In genomic region chr15:48190932-48191573, GRCh38 we compare ENCODE assay signal across 8 cellular contexts. TPM values are rescaled to one million over a fixed set of nuclear protein-coding genes. Genes with fewer than 3 reads are reported as not detected.
DNase-seq lines count a peak whose midpoint lies in the region; ATAC-seq and TF ChIP-seq lines count a peak whose summit lies in the region.

No MANE protein-coding gene starts in this region.

- H3K9me3 ChIP-seq in left ventricle myocardium inferior (replicated peaks) = no peaks in the 10 kb centered on the region
- H3K9me3 ChIP-seq in gastrocnemius medialis = no peaks in the 10 kb centered on the region

- no peaks in the 10 kb centered on the region for H3K36me3 ChIP-seq in left ventricle myocardium inferior
- no peaks in the 10 kb centered on the region for H3K36me3 ChIP-seq in gastrocnemius medialis

- H3K27ac ChIP-seq in left ventricle myocardium inferior (replicated peaks) = no peak overlapping the region
- H3K27ac ChIP-seq in gastrocnemius medialis = no peak overlapping the region

- H3K4me1 Mint-ChIP-seq in activated naive CD8-positive, alpha-beta T cell treated with anti-CD3 and anti-CD28 coated beads for 36 hours = peaks cover 4% of the 10 kb centered on the region

- H3K4me3 Mint-ChIP-seq in activated naive CD8-positive, alpha-beta T cell treated with anti-CD3 and anti-CD28 coated beads for 36 hours = no peak overlapping the region

- TF ChIP-seq CTCF in GM13977 (IDR thresholded peaks at IDR 0.05; ENCODE audit: extremely low read depth, insufficient read depth, missing control alignments) (no peak), left ventricle myocardium inferior (IDR thresholded peaks at IDR 0.05; ENCODE audit: borderline replicate concordance) (no peak), gastrocnemius medialis (IDR thresholded peaks at IDR 0.05 in 4 of 5, conservative IDR thresholded peaks at IDR 0.05 in 1 of 5) (no peak)

- H3K9me3 Mint-ChIP-seq in activated naive CD8-positive, alpha-beta T cell treated with anti-CD3 and anti-CD28 coated beads for 36 hours = peaks cover 3% of the 10 kb centered on the region

- H3K27ac Mint-ChIP-seq in activated naive CD8-positive, alpha-beta T cell treated with anti-CD3 and anti-CD28 coated beads for 36 hours = no peak overlapping the region

- H3K27me3 ChIP-seq in left ventricle myocardium inferior (ENCODE audit: low read depth) (peaks cover 51% of the 10 kb centered on the region), gastrocnemius medialis (peaks cover 3 to 11% (median 4%) of the 10 kb centered on the region in 3 donors)

- H3K4me3 ChIP-seq in left ventricle myocardium inferior (peak overlapping the region; percentile 14), gastrocnemius medialis (no peak overlapping the region)

- no peak for ATAC-seq in gastrocnemius medialis

- H3K27me3 Mint-ChIP-seq in activated naive CD8-positive, alpha-beta T cell treated with anti-CD3 and anti-CD28 coated beads for 36 hours = peaks cover 62% of the 10 kb centered on the region

- intact Hi-C loops in left ventricle myocardium inferior (cut with micrococcal nuclease) = no loop called here
- intact Hi-C loops in gastrocnemius medialis (cut with DNase I; ENCODE audit: low total_unique reads) = no loop called here

- H3K36me3 Mint-ChIP-seq in activated naive CD8-positive, alpha-beta T cell treated with anti-CD3 and anti-CD28 coated beads for 36 hours = no peaks in the 10 kb centered on the region

- no peak for TF ChIP-seq POLR2A in gastrocnemius medialis (IDR thresholded peaks at IDR 0.05)

- in situ Hi-C loops in GM13977 (cut with MboI; ENCODE audit: low pct_unique_long_range_greater_than_20kb, low sequenced_read_pairs, unreplicated experiment) = no loop called here
- in situ Hi-C loops in gastrocnemius medialis (cut with MboI; ENCODE audit: low sequenced_read_pairs in 4 of 4) = no loop called here

- H3K4me1 ChIP-seq in left ventricle myocardium inferior (no peaks in the 10 kb centered on the region), gastrocnemius medialis (no peaks in the 10 kb centered on the region)

- DNase-seq in GM13977 (ENCODE audit: low spot score) (peak; percentile 25), NCI-H146 (lab: John Stamatoyannopoulos, UW) (peak; percentile 19), left ventricle myocardium inferior (peak; percentile 48), pons (ENCODE audit: low spot score) (peak; percentile 67), NCI-H1105 (lab: John Stamatoyannopoulos, UW) (no peak), NCI-H526 treated with DMSO at 0.1 percent for 48 hours (lab: John Stamatoyannopoulos, UW) (no peak), gastrocnemius medialis (no peak)
- DNase-seq in activated naive CD8-positive, alpha-beta T cell treated with anti-CD3 and anti-CD28 coated beads for 36 hours = peak; percentile 30

RNA-seq across cellular contexts. Expression of gene CTXN2, which starts 0.4 kb away (rescaled TPM):
- not detected for total RNA-seq in activated naive CD8-positive, alpha-beta T cell treated with anti-CD3 and anti-CD28 coated beads for 36 hours
- total RNA-seq in left ventricle myocardium inferior (not detected), gastrocnemius medialis (not detected)

RNA-seq across cellular contexts. Expression of gene MYEF2, which starts 13.0 kb away (rescaled TPM):
- 10 to 100 TPM; 17.6 to 22.2 TPM for total RNA-seq in activated naive CD8-positive, alpha-beta T cell treated with anti-CD3 and anti-CD28 coated beads for 36 hours
- total RNA-seq in left ventricle myocardium inferior (11.9 TPM), gastrocnemius medialis (1 to 10 TPM in 2 of 4 donors, under 1 TPM in 2; 0.29 to 4.9 (median 1.9) TPM)

RNA-seq across cellular contexts. Expression of gene SLC12A1, which starts 15.0 kb away (rescaled TPM):
- not detected for total RNA-seq in activated naive CD8-positive, alpha-beta T cell treated with anti-CD3 and anti-CD28 coated beads for 36 hours
- total RNA-seq in left ventricle myocardium inferior = not detected
- total RNA-seq in gastrocnemius medialis = not detected

Comparison
In these comparisons a context has a peak if more than half of its experiments do, and no peak if none do; other contexts are left out.
1. DNase-seq: peak in GM13977 (single experiment), NCI-H146 (single experiment), activated naive CD8-positive, alpha-beta T cell treated with anti-CD3 and anti-CD28 coated beads for 36 hours (single experiment), left ventricle myocardium inferior (single experiment) and pons (single experiment); none in NCI-H1105 (single experiment), NCI-H526 treated with DMSO at 0.1 percent for 48 hours (single experiment) and gastrocnemius medialis (0 of 2).